17 cellular contexts compared by ENCODE assay signal in genomic region chr17:63240106-63240505, GRCh38.
DNase-seq lines count a peak whose midpoint lies in the region; ATAC-seq and TF ChIP-seq lines count a peak whose summit lies in the region.
"Had no signal": no experiment of that assay in that cellular context is flagged by ENCODE, and none has a peak within 500 bp of the region (broad histone marks: within the 10 kb centered on the region; RNA-seq: fewer than 3 reads in every experiment).

No MANE protein-coding gene starts in this region.

- CTCF ChIA-PET in SK-N-SH (lab: Yijun Ruan, JAX), result interaction anchor here (0.7 kb wide), 1 partner anchor 9 kb away, joined by 3 read pairs; no protein-coding TSS in a partner anchor

- peaks cover 0 to 6% of the 10 kb centered on the region in 2 donors for H3K36me3 Mint-ChIP-seq in activated naive CD4-positive, alpha-beta T cell treated with anti-CD3 and anti-CD28 coated beads, Interleukin-2, amount 50 U/mL, for 72 hours

- H3K4me1 ChIP-seq in MM.1S (ENCODE audit: low read length), result peaks cover 21% of the 10 kb centered on the region
- no peaks in the 10 kb centered on the region for H3K4me1 ChIP-seq in SK-N-SH (ENCODE audit: control insufficient read depth in 1 of 2, insufficient read depth in 2 of 2, low read depth in 1 of 2, low read length in 1 of 2)
- H3K4me1 ChIP-seq: BE2C, Caco-2 had no signal

- H3K4me3 ChIP-seq in MM.1S (ENCODE audit: low read length) (no peak overlapping the region), SK-N-SH (ENCODE audit: low read depth in 2 of 2, low read length in 1 of 2) (no peak overlapping the region)

- H3K9me2 ChIP-seq in MM.1S (replicated peaks; ENCODE audit: insufficient read depth, low read length) (no peaks in the 10 kb centered on the region), SK-N-SH (no peaks in the 10 kb centered on the region)

- no peak for TF ChIP-seq CTCF in MM.1S (IDR thresholded peaks at IDR 0.05; ENCODE audit: low read length)
- TF ChIP-seq CTCF in SK-N-SH (IDR thresholded peaks at IDR 0.05), result no peak

- no peaks in the 10 kb centered on the region for H3K9me3 Mint-ChIP-seq in activated naive CD4-positive, alpha-beta T cell treated with anti-CD3 and anti-CD28 coated beads, Interleukin-2, amount 50 U/mL, for 72 hours

- H3K9ac ChIP-seq in MM.1S (ENCODE audit: low read length), result no peak overlapping the region
- H3K9ac ChIP-seq in SK-N-SH, result no peak overlapping the region

- H4K20me1 ChIP-seq in MM.1S (ENCODE audit: insufficient read depth, low read length), result no peaks in the 10 kb centered on the region
- H4K20me1 ChIP-seq in SK-N-SH (ENCODE audit: insufficient read depth), result no peaks in the 10 kb centered on the region

- ATAC-seq in activated naive CD4-positive, alpha-beta T cell treated with anti-CD3 and anti-CD28 coated beads, Interleukin-2, amount 50 U/mL, for 72 hours, result no peak
- ATAC-seq in HG03175 (IDR thresholded peaks at IDR 0.05; ENCODE audit: unreplicated experiment), result no peak
- ATAC-seq: HCT116 had no signal

- 97% methylated on average over 3 of the region's 3 CpGs for WGBS in SK-N-SH (ENCODE audit: low lambda C conversion rate)

- no peaks in the 10 kb centered on the region for H3K9me3 ChIP-seq in MM.1S (replicated peaks; ENCODE audit: insufficient read depth, low read length)
- no peaks in the 10 kb centered on the region for H3K9me3 ChIP-seq in SK-N-SH
- H3K9me3 ChIP-seq: BE2C, Caco-2 had no signal

- DNase-seq in MM.1S (no peak), foreskin melanocyte (peak; percentile 92), midbrain (lab: John Stamatoyannopoulos, UW) (peak; percentile 5), superior temporal gyrus (ENCODE audit: extremely low spot score) (peak; percentile 55), SK-N-SH (no peak)
- no peak for DNase-seq in activated naive CD4-positive, alpha-beta T cell treated with anti-CD3 and anti-CD28 coated beads, Interleukin-2, amount 50 U/mL, for 72 hours (ENCODE audit: low spot score in 2 of 2)
- DNase-seq: BE2C; C1 segment of cervical spinal cord; Caco-2; CD4-positive, CD25-positive, alpha-beta regulatory T cell; CD8-positive, alpha-beta memory T cell; GDM1; GOT3; H7 had no signal

- H3F3A ChIP-seq in MM.1S (ENCODE audit: insufficient read depth, low read length) (no peaks in the 10 kb centered on the region), SK-N-SH (replicated peaks; ENCODE audit: insufficient read depth) (no peaks in the 10 kb centered on the region)

- H3K4me2 ChIP-seq in MM.1S (ENCODE audit: low read depth, low read length) (0 out of 2 replicates have a peak overlapping the region, but pooled peaks have one; percentile 38), SK-N-SH (no peak overlapping the region)

- H2AFZ ChIP-seq in MM.1S (ENCODE audit: low read length) (no peak overlapping the region), SK-N-SH (ENCODE audit: low read depth) (no peak overlapping the region)

- no peak overlapping the region for H3K27ac Mint-ChIP-seq in activated naive CD4-positive, alpha-beta T cell treated with anti-CD3 and anti-CD28 coated beads, Interleukin-2, amount 50 U/mL, for 72 hours
- H3K27ac Mint-ChIP-seq: CD4-positive, CD25-positive, alpha-beta regulatory T cell; CD8-positive, alpha-beta memory T cell had no signal

- H3K27me3 ChIP-seq in MM.1S (replicated peaks; ENCODE audit: insufficient read depth, low read length) (no peaks in the 10 kb centered on the region), SK-N-SH (ENCODE audit: insufficient read depth) (no peaks in the 10 kb centered on the region)
- H3K27me3 ChIP-seq: BE2C had no signal

- H3K79me2 ChIP-seq in MM.1S (ENCODE audit: low read length), result no peaks in the 10 kb centered on the region
- peaks cover 30% of the 10 kb centered on the region for H3K79me2 ChIP-seq in SK-N-SH (ENCODE audit: insufficient read depth)

- H3K36me3 ChIP-seq in MM.1S (replicated peaks; ENCODE audit: insufficient read depth, low read length) (no peaks in the 10 kb centered on the region), SK-N-SH (replicated peaks in 1 of 2; ENCODE audit: control insufficient read depth in 1 of 2, insufficient read depth in 2 of 2, low read length in 1 of 2) (peaks cover 36 to 75% of the 10 kb centered on the region in 2 experiments)

- no peak for TF ChIP-seq EP300 in SK-N-SH (IDR thresholded peaks at IDR 0.05; ENCODE audit: borderline replicate concordance in 1 of 2, low read depth in 1 of 2, low read length in 1 of 2)

- POLR2A ChIA-PET in SK-N-SH (lab: Yijun Ruan, JAX), result no interaction called here

- H3K27ac ChIP-seq in MM.1S (ENCODE audit: low read length), result no peak overlapping the region
- H3K27ac ChIP-seq in SK-N-SH (ENCODE audit: low read depth in 2 of 2, low read length in 1 of 2), result no peak overlapping the region
- H3K27ac ChIP-seq: HL-60 had no signal

- TF ChIP-seq RAD21 in SK-N-SH (IDR thresholded peaks at IDR 0.05; ENCODE audit: low read length), result no peak

TF ChIP-seq in SK-N-SH, 30 proteins besides CTCF, POLR2A, EP300 and RAD21 (continues in another document):
- TF ChIP-seq RCOR1 (IDR thresholded peaks at IDR 0.05; ENCODE audit: low read length) (no peak), NRF1 (IDR thresholded peaks at IDR 0.05; ENCODE audit: low read depth, low read length) (no peak), FOXM1 (IDR thresholded peaks at IDR 0.05; ENCODE audit: low read depth) (no peak), USF1 (IDR thresholded peaks at IDR 0.05; ENCODE audit: borderline replicate concordance, low read depth) (no peak), JUND (IDR thresholded peaks at IDR 0.05) (no peak), RXRA (IDR thresholded peaks at IDR 0.05; ENCODE audit: borderline replicate concordance, low read depth) (no peak), TCF12 (IDR thresholded peaks at IDR 0.05) (no peak), MEF2A (IDR thresholded peaks at IDR 0.05; ENCODE audit: borderline replicate concordance, low read depth) (no peak), YY1 (IDR thresholded peaks at IDR 0.05; ENCODE audit: low read depth) (no peak), TEAD4 (IDR thresholded peaks at IDR 0.05; ENCODE audit: borderline replicate concordance, insufficient read depth) (no peak), SMC3 (IDR thresholded peaks at IDR 0.05; ENCODE audit: low read depth, low read length) (no peak), GABPA (IDR thresholded peaks at IDR 0.05; ENCODE audit: low read depth) (no peak), CHD2 (IDR thresholded peaks at IDR 0.05; ENCODE audit: low read length, partially characterized antibody) (no peak)
- TF ChIP-seq, protein P1, sequence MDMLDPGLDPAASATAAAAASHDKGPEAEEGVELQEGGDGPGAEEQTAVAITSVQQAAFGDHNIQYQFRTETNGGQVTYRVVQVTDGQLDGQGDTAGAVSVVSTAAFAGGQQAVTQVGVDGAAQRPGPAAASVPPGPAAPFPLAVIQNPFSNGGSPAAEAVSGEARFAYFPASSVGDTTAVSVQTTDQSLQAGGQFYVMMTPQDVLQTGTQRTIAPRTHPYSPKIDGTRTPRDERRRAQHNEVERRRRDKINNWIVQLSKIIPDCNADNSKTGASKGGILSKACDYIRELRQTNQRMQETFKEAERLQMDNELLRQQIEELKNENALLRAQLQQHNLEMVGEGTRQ (IDR thresholded peaks at IDR 0.05; ENCODE audit: borderline replicate concordance, low read depth, low read length), result no peak
- TF ChIP-seq, protein P2, sequence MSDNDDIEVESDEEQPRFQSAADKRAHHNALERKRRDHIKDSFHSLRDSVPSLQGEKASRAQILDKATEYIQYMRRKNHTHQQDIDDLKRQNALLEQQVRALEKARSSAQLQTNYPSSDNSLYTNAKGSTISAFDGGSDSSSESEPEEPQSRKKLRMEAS (IDR thresholded peaks at IDR 0.05; ENCODE audit: low read depth), result no peak
- TF ChIP-seq, protein P3, sequence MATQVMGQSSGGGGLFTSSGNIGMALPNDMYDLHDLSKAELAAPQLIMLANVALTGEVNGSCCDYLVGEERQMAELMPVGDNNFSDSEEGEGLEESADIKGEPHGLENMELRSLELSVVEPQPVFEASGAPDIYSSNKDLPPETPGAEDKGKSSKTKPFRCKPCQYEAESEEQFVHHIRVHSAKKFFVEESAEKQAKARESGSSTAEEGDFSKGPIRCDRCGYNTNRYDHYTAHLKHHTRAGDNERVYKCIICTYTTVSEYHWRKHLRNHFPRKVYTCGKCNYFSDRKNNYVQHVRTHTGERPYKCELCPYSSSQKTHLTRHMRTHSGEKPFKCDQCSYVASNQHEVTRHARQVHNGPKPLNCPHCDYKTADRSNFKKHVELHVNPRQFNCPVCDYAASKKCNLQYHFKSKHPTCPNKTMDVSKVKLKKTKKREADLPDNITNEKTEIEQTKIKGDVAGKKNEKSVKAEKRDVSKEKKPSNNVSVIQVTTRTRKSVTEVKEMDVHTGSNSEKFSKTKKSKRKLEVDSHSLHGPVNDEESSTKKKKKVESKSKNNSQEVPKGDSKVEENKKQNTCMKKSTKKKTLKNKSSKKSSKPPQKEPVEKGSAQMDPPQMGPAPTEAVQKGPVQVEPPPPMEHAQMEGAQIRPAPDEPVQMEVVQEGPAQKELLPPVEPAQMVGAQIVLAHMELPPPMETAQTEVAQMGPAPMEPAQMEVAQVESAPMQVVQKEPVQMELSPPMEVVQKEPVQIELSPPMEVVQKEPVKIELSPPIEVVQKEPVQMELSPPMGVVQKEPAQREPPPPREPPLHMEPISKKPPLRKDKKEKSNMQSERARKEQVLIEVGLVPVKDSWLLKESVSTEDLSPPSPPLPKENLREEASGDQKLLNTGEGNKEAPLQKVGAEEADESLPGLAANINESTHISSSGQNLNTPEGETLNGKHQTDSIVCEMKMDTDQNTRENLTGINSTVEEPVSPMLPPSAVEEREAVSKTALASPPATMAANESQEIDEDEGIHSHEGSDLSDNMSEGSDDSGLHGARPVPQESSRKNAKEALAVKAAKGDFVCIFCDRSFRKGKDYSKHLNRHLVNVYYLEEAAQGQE (IDR thresholded peaks at IDR 0.05; ENCODE audit: low read depth, low read length), result no peak
- TF ChIP-seq, protein P4, sequence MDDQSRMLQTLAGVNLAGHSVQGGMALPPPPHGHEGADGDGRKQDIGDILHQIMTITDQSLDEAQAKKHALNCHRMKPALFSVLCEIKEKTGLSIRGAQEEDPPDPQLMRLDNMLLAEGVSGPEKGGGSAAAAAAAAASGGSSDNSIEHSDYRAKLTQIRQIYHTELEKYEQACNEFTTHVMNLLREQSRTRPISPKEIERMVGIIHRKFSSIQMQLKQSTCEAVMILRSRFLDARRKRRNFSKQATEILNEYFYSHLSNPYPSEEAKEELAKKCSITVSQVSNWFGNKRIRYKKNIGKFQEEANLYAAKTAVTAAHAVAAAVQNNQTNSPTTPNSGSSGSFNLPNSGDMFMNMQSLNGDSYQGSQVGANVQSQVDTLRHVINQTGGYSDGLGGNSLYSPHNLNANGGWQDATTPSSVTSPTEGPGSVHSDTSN (IDR thresholded peaks at IDR 0.05), result no peak

Comparison
In these comparisons a context has a peak if more than half of its experiments do, and no peak if none do; other contexts are left out.
1. DNase-seq: peak in foreskin melanocyte (single experiment), midbrain (single experiment) and superior temporal gyrus (single experiment); none in MM.1S (single experiment), activated naive CD4-positive, alpha-beta T cell treated with anti-CD3 and anti-CD28 coated beads, Interleukin-2, amount 50 U/mL, for 72 hours (0 of 2) and SK-N-SH (single experiment).